Comparison of ENCODE assay signal across 20 cellular contexts in genomic region chr22:44839061-44839460, GRCh38.
A peak's percentile ranks its signal among the peaks of the same experiment; 100 is the strongest.
DNase-seq lines count a peak whose midpoint lies in the region; ATAC-seq and TF ChIP-seq lines count a peak whose summit lies in the region.
"Had no signal": no experiment of that assay in that cellular context is flagged by ENCODE, and none has a peak within 500 bp of the region (broad histone marks: within the 10 kb centered on the region; RNA-seq: fewer than 3 reads in every experiment).

No MANE protein-coding gene starts in this region.

- WGBS in neuronal stem cell (ENCODE audit: extremely low coverage in 2 of 2, insufficient read length in 2 of 2, insufficient replicate concordance in 1 of 2), 2 donors, result no CpG with 5 or more reads among the region's 7 CpGs
- whole genome bisulfite sequencing in gastroesophageal sphincter (ENCODE audit: low coverage in 1 of 2), 2 donors, result 20 to 56% methylated on average over 1 to 3 of the region's 7 CpGs

- TF ChIP-seq CTCF in A673 (conservative IDR thresholded peaks at IDR 0.05; ENCODE audit: low read depth, low read length), result no peak
- TF ChIP-seq CTCF in HEK293 (tag by site-specific recombination; IDR thresholded peaks at IDR 0.05), result no peak
- no peak for TF ChIP-seq CTCF in gastroesophageal sphincter (IDR thresholded peaks at IDR 0.05)

- peaks cover 9% of the 10 kb centered on the region for H3K4me1 ChIP-seq in A673 (ENCODE audit: insufficient read depth, low read length, poor library complexity, severe bottlenecking)
- H3K4me1 ChIP-seq in BLaER1 treated with 17β-estradiol and CSF1 and Interleukin-3, amounts not matched to agents 10 nM and 100 nM, result peaks cover 10 to 66% (median 54%) of the 10 kb centered on the region in 10 experiments
- no peaks in the 10 kb centered on the region for H3K4me1 ChIP-seq in HEK293 (ENCODE audit: control insufficient read depth, insufficient read depth, low read length)
- peaks cover 0 to 5% of the 10 kb centered on the region in 2 donors for H3K4me1 ChIP-seq in neuronal stem cell (ENCODE audit: control insufficient read depth in 2 of 2, insufficient read depth in 1 of 2, low read depth in 1 of 2, low read length in 2 of 2)
- no peaks in the 10 kb centered on the region for H3K4me1 ChIP-seq in gastroesophageal sphincter

- no TSS peak for BruUV-seq in A673 (replicated peaks; lab: Mats Ljungman, UMichigan)

- H3K36me3 ChIP-seq in A673 (ENCODE audit: insufficient read depth, low read length, poor library complexity, severe bottlenecking) (no peaks in the 10 kb centered on the region), HEK293 (ENCODE audit: control insufficient read depth in 2 of 2, insufficient read depth in 1 of 2, low read length in 2 of 2) (peaks cover 5 to 11% of the 10 kb centered on the region in 2 experiments), neuronal stem cell (replicated peaks in 1 of 2; ENCODE audit: control insufficient read depth in 2 of 2, insufficient read depth in 2 of 2, low read length in 2 of 2) (no peaks in the 10 kb centered on the region), gastroesophageal sphincter (no peaks in the 10 kb centered on the region)
- H3K36me3 ChIP-seq in BLaER1 treated with 17β-estradiol and CSF1 and Interleukin-3, amounts not matched to agents 10 nM and 100 nM, result peaks cover 0 to 8% (median 0%) of the 10 kb centered on the region in 11 experiments; a peak in 3 of 22 replicates
- H3K36me3 ChIP-seq: BE2C had no signal

- peak; percentile 18 for DNase-seq in A673 (ENCODE audit: low spot score)
- no peak for DNase-seq in neuronal stem cell (ENCODE audit: low spot score)
- no peak for DNase-seq in left colon
- DNase-seq: ACHN; BE2C; Calu3; CD8-positive, alpha-beta T cell; DMS 273 treated with DMSO at 0.1 percent for 48 hours; DMS53; DND-41; EL; KBM-7 had no signal

- H2BK120ac ChIP-seq in neuronal stem cell (ENCODE audit: low read depth, low read length), result no peak overlapping the region

- H4K91ac ChIP-seq in neuronal stem cell (ENCODE audit: low read depth, low read length, poor library complexity), result no peak overlapping the region

- ATAC-seq in GM21447 (IDR thresholded peaks at IDR 0.05; ENCODE audit: unreplicated experiment) (no peak), gastroesophageal sphincter (no peak), left colon (no peak)
- ATAC-seq: CD8-positive, alpha-beta T cell; GM12878; GM23338; HCT116; HepG2 had no signal

- H3K18ac ChIP-seq in neuronal stem cell (ENCODE audit: low read length), result peak overlapping the region; percentile 11

- H2BK12ac ChIP-seq in neuronal stem cell (ENCODE audit: low read length), result no peak overlapping the region

- TF ChIP-seq POLR2A in gastroesophageal sphincter (IDR thresholded peaks at IDR 0.05), result no peak

- H2AK5ac ChIP-seq in neuronal stem cell (ENCODE audit: low read depth, low read length), result no peak overlapping the region

- no peak overlapping the region for H3K4ac ChIP-seq in neuronal stem cell (ENCODE audit: low read length)

- H2BK15ac ChIP-seq in neuronal stem cell (ENCODE audit: low read length), result no peak overlapping the region

- no peak overlapping the region for H3K14ac ChIP-seq in neuronal stem cell (ENCODE audit: low read length)

- no peak overlapping the region for H3K9ac ChIP-seq in BLaER1 treated with 17β-estradiol and CSF1 and Interleukin-3, amounts not matched to agents 10 nM and 100 nM
- no peak overlapping the region for H3K9ac ChIP-seq in neuronal stem cell (ENCODE audit: low read depth, low read length, poor library complexity)

- no peak for TF ChIP-seq EP300 in gastroesophageal sphincter (IDR thresholded peaks at IDR 0.05)

- intact Hi-C loops in A673 (cut with micrococcal nuclease; ENCODE audit: unreplicated experiment), result no loop called here
- intact Hi-C loops in left colon (cut with DNase I, micrococcal nuclease), result no loop called here

- H3K23ac ChIP-seq in neuronal stem cell (ENCODE audit: low read depth, low read length, poor library complexity), result no peak overlapping the region

- no peak overlapping the region for H2AFZ ChIP-seq in neuronal stem cell (ENCODE audit: low read length)
- H2AFZ ChIP-seq: GM23338 had no signal

- H3K4me2 ChIP-seq in BLaER1 treated with 17β-estradiol and CSF1 and Interleukin-3, amounts not matched to agents 10 nM and 100 nM, result peak overlapping the region in 9 of 11 experiments; percentile 64 to 92 (median 77); a peak in 17 of 22 replicates
- H3K4me2 ChIP-seq in neuronal stem cell (ENCODE audit: insufficient read depth, low read length, poor library complexity, severe bottlenecking), result no peak overlapping the region
- H3K4me2 ChIP-seq: GM23338 had no signal

- no peaks in the 10 kb centered on the region for H3K79me1 ChIP-seq in neuronal stem cell (ENCODE audit: low read depth, low read length)

- 0 out of 22 replicates have a peak, but pooled peaks cover 0 to 6% (median 0%) of the 10 kb centered on the region in 11 experiments for H4K20me1 ChIP-seq in BLaER1 treated with 17β-estradiol and CSF1 and Interleukin-3, amounts not matched to agents 10 nM and 100 nM

- POLR2A ChIA-PET in A673 (lab: Charles Lee; ENCODE audit: low non-redundant PET) (no interaction called here), HEK293 (lab: Yijun Ruan, JAX) (no interaction called here)

- H3K27me3 ChIP-seq in A673 (replicated peaks; ENCODE audit: insufficient read depth, low read depth, low read length, poor library complexity) (peaks cover 8% of the 10 kb centered on the region), neuronal stem cell (ENCODE audit: control insufficient read depth in 3 of 3, insufficient read depth in 3 of 3, low read depth in 1 of 3, low read length in 3 of 3) (peaks cover 0 to 25% (median 0%) of the 10 kb centered on the region in 3 experiments), gastroesophageal sphincter (peaks cover 54% of the 10 kb centered on the region)
- peaks cover 0 to 10% (median 0%) of the 10 kb centered on the region in 11 experiments; a peak in 2 of 22 replicates for H3K27me3 ChIP-seq in BLaER1 treated with 17β-estradiol and CSF1 and Interleukin-3, amounts not matched to agents 10 nM and 100 nM
- H3K27me3 ChIP-seq: BE2C had no signal

- no peak overlapping the region for H2BK5ac ChIP-seq in neuronal stem cell (ENCODE audit: low read length)

- no peak overlapping the region for H4K8ac ChIP-seq in neuronal stem cell (ENCODE audit: low read depth, low read length)

- H3K4me3 ChIP-seq in A673 (ENCODE audit: low read depth, low read length, poor library complexity, severe bottlenecking) (no peak overlapping the region), HEK293 (ENCODE audit: low read depth, low read length) (no peak overlapping the region), neuronal stem cell (ENCODE audit: low read length in 2 of 2) (no peak overlapping the region), gastroesophageal sphincter (no peak overlapping the region)
- no peak overlapping the region for H3K4me3 ChIP-seq in BLaER1 treated with 17β-estradiol and CSF1 and Interleukin-3, amounts not matched to agents 10 nM and 100 nM
- H3K4me3 ChIP-seq: GM12878, GM23338 had no signal

- H3K9me3 ChIP-seq in A673 (ENCODE audit: low read depth, low read length, poor library complexity, severe bottlenecking) (peaks cover 6% of the 10 kb centered on the region), HEK293 (ENCODE audit: control insufficient read depth, insufficient read depth, low read depth, low read length) (no peaks in the 10 kb centered on the region; the same call in 1 of the 2 replicates), neuronal stem cell (replicated peaks in 1 of 2; ENCODE audit: control insufficient read depth in 2 of 2, insufficient read depth in 1 of 2, low read depth in 1 of 2, low read length in 2 of 2) (no peaks in the 10 kb centered on the region), gastroesophageal sphincter (peaks cover 0 to 27% (median 0%) of the 10 kb centered on the region in 3 donors)
- H3K9me3 ChIP-seq in BLaER1 treated with 17β-estradiol and CSF1 and Interleukin-3, amounts not matched to agents 10 nM and 100 nM (replicated peaks in 1 of 11), result peaks cover 23 to 33% (median 27%) of the 10 kb centered on the region in 11 experiments

- H3K27ac ChIP-seq in A673 (ENCODE audit: low read depth, low read length, poor library complexity, severe bottlenecking), result no peak overlapping the region
- H3K27ac ChIP-seq in BLaER1 treated with 17β-estradiol and CSF1 and Interleukin-3, amounts not matched to agents 10 nM and 100 nM, result no peak overlapping the region
- H3K27ac ChIP-seq in HEK293 (ENCODE audit: extremely low read depth, low read depth, low read length), result no peak overlapping the region
- no peak overlapping the region for H3K27ac ChIP-seq in neuronal stem cell (replicated peaks; ENCODE audit: low read length)
- H3K27ac ChIP-seq in gastroesophageal sphincter, result no peak overlapping the region

- CTCF ChIA-PET in A673 (lab: Charles Lee), result no interaction called here
- CTCF ChIA-PET in HEK293 (lab: Yijun Ruan, JAX), result interaction anchor here (0.6 to 1.1 kb wide), 3 partner anchors 12 to 136 kb away, joined by 3 to 4 read pairs (median 3); no protein-coding TSS in a partner anchor

TF ChIP-seq in HEK293, 187 proteins besides CTCF, POLR2A, EP300 and RAD21:
- TF ChIP-seq ZIC2 (tag by site-specific recombination; IDR thresholded peaks at IDR 0.05), result peak; percentile 69
- TF ChIP-seq SETDB1 (IDR thresholded peaks at IDR 0.05; ENCODE audit: insufficient read length, low read length), result no peak
